In genomic region chr5:6221141-6221626, GRCh38 we compare ENCODE assay signal across 28 cellular contexts.
"Had no signal": no experiment of that assay in that cellular context is flagged by ENCODE, and none has a peak within 500 bp of the region (broad histone marks: within the 10 kb centered on the region; RNA-seq: fewer than 3 reads in every experiment).

No MANE protein-coding gene starts in this region.

- H3K4me3 Mint-ChIP-seq: activated CD4-positive, alpha-beta memory T cell treated with anti-CD3 and anti-CD28 coated beads for 36 hours; activated CD4-positive, alpha-beta T cell treated with anti-CD3 and anti-CD28 coated beads for 36 hours; activated CD4-positive, alpha-beta T cell treated with anti-CD3 and anti-CD28 coated beads, Interleukin-2, amount 10 ng/mL, durations not matched to agents 24 days and 14 days; activated CD8-positive, alpha-beta memory T cell treated with anti-CD3 and anti-CD28 coated beads, Interleukin-2, amount 10 ng/mL, durations not matched to agents 7 days and 5 days; activated CD8-positive, alpha-beta T cell treated with anti-CD3 and anti-CD28 coated beads, Interleukin-2, amount 10 ng/mL, durations not matched to agents 7 days and 5 days; activated naive CD4-positive, alpha-beta T cell treated with anti-CD3 and anti-CD28 coated beads, Interleukin-2, amount 10 ng/mL, durations not matched to agents 7 days and 5 days; activated naive CD8-positive, alpha-beta T cell treated with anti-CD3 and anti-CD28 coated beads, Interleukin-2, amount 10 ng/mL, durations not matched to agents 7 days and 5 days; brain; central memory CD8-positive, alpha-beta T cell; dendritic cell treated with granulocyte-macrophage colony-stimulating factor and Interleukin-4, amounts not matched to agents 40 ng/mL and 50 ng/mL, for 4 days; endodermal cell had no signal

- H3K36me3 ChIP-seq: ascending aorta, breast epithelium, gastroesophageal sphincter, heart right ventricle had no signal

- H3K9me3 Mint-ChIP-seq: activated CD4-positive, alpha-beta memory T cell treated with anti-CD3 and anti-CD28 coated beads for 36 hours; activated CD4-positive, alpha-beta T cell treated with anti-CD3 and anti-CD28 coated beads, Interleukin-2, amount 10 ng/mL, durations not matched to agents 24 days and 14 days; activated naive CD4-positive, alpha-beta T cell treated with anti-CD3 and anti-CD28 coated beads, Interleukin-2, amount 10 ng/mL, durations not matched to agents 7 days and 5 days; activated naive CD4-positive, alpha-beta T cell treated with anti-CD3 and anti-CD28 coated beads, Interleukin-2, amount 50 U/mL, for 72 hours; activated naive CD8-positive, alpha-beta T cell treated with anti-CD3 and anti-CD28 coated beads, Interleukin-2, amount 10 ng/mL, durations not matched to agents 7 days and 5 days had no signal

- H3K27ac ChIP-seq: ascending aorta, breast epithelium, coronary artery, dorsolateral prefrontal cortex, gastroesophageal sphincter, heart right ventricle had no signal

- H3K27ac Mint-ChIP-seq: activated CD4-positive, alpha-beta memory T cell treated with anti-CD3 and anti-CD28 coated beads for 36 hours; activated CD4-positive, alpha-beta T cell treated with anti-CD3 and anti-CD28 coated beads for 36 hours; activated CD4-positive, alpha-beta T cell treated with anti-CD3 and anti-CD28 coated beads, Interleukin-2, amount 10 ng/mL, durations not matched to agents 24 days and 14 days; activated CD8-positive, alpha-beta memory T cell treated with anti-CD3 and anti-CD28 coated beads, Interleukin-2, amount 10 ng/mL, durations not matched to agents 7 days and 5 days; activated CD8-positive, alpha-beta T cell treated with anti-CD3 and anti-CD28 coated beads, Interleukin-2, amount 10 ng/mL, durations not matched to agents 7 days and 5 days; activated naive CD4-positive, alpha-beta T cell treated with anti-CD3 and anti-CD28 coated beads, Interleukin-2, amount 10 ng/mL, durations not matched to agents 7 days and 5 days; activated naive CD4-positive, alpha-beta T cell treated with anti-CD3 and anti-CD28 coated beads, Interleukin-2, amount 50 U/mL, for 72 hours; activated naive CD8-positive, alpha-beta T cell treated with anti-CD3 and anti-CD28 coated beads, Interleukin-2, amount 10 ng/mL, durations not matched to agents 7 days and 5 days; brain; dendritic cell treated with granulocyte-macrophage colony-stimulating factor and Interleukin-4, amounts not matched to agents 40 ng/mL and 50 ng/mL, for 4 days had no signal

- ATAC-seq: activated CD4-positive, alpha-beta T cell treated with anti-CD3 and anti-CD28 coated beads for 36 hours; activated CD8-positive, alpha-beta memory T cell treated with anti-CD3 and anti-CD28 coated beads, Interleukin-2, amount 10 ng/mL, durations not matched to agents 7 days and 5 days; activated CD8-positive, alpha-beta T cell treated with anti-CD3 and anti-CD28 coated beads, Interleukin-2, amount 10 ng/mL, durations not matched to agents 7 days and 5 days; gastroesophageal sphincter; heart right ventricle had no signal

- H3K4me1 ChIP-seq: ascending aorta, breast epithelium, gastroesophageal sphincter, heart right ventricle had no signal

- H3K27me3 Mint-ChIP-seq: activated CD4-positive, alpha-beta T cell treated with anti-CD3 and anti-CD28 coated beads, Interleukin-2, amount 10 ng/mL, durations not matched to agents 24 days and 14 days; activated CD8-positive, alpha-beta memory T cell treated with anti-CD3 and anti-CD28 coated beads, Interleukin-2, amount 10 ng/mL, durations not matched to agents 7 days and 5 days; activated naive CD4-positive, alpha-beta T cell treated with anti-CD3 and anti-CD28 coated beads, Interleukin-2, amount 10 ng/mL, durations not matched to agents 7 days and 5 days; activated naive CD8-positive, alpha-beta T cell treated with anti-CD3 and anti-CD28 coated beads, Interleukin-2, amount 10 ng/mL, durations not matched to agents 7 days and 5 days; brain; dendritic cell treated with granulocyte-macrophage colony-stimulating factor and Interleukin-4, amounts not matched to agents 40 ng/mL and 50 ng/mL, for 4 days had no signal

- H3K9me3 ChIP-seq: ascending aorta, breast epithelium, gastroesophageal sphincter had no signal

- H3K27me3 ChIP-seq: ascending aorta, breast epithelium, dorsolateral prefrontal cortex, gastroesophageal sphincter had no signal

- H3K4me1 Mint-ChIP-seq: activated CD4-positive, alpha-beta T cell treated with anti-CD3 and anti-CD28 coated beads for 36 hours; activated CD4-positive, alpha-beta T cell treated with anti-CD3 and anti-CD28 coated beads, Interleukin-2, amount 10 ng/mL, durations not matched to agents 24 days and 14 days; activated CD8-positive, alpha-beta memory T cell treated with anti-CD3 and anti-CD28 coated beads, Interleukin-2, amount 10 ng/mL, durations not matched to agents 7 days and 5 days; activated naive CD4-positive, alpha-beta T cell treated with anti-CD3 and anti-CD28 coated beads, Interleukin-2, amount 10 ng/mL, durations not matched to agents 7 days and 5 days; activated naive CD8-positive, alpha-beta T cell treated with anti-CD3 and anti-CD28 coated beads, Interleukin-2, amount 10 ng/mL, durations not matched to agents 7 days and 5 days; central memory CD8-positive, alpha-beta T cell had no signal

- H3K4me3 ChIP-seq: ascending aorta, breast epithelium, coronary artery, dorsolateral prefrontal cortex, gastroesophageal sphincter, heart right ventricle had no signal

- H3K36me3 Mint-ChIP-seq: activated CD4-positive, alpha-beta memory T cell treated with anti-CD3 and anti-CD28 coated beads for 36 hours; activated CD8-positive, alpha-beta memory T cell treated with anti-CD3 and anti-CD28 coated beads, Interleukin-2, amount 10 ng/mL, durations not matched to agents 7 days and 5 days; activated naive CD4-positive, alpha-beta T cell treated with anti-CD3 and anti-CD28 coated beads, Interleukin-2, amount 10 ng/mL, durations not matched to agents 7 days and 5 days; activated naive CD4-positive, alpha-beta T cell treated with anti-CD3 and anti-CD28 coated beads, Interleukin-2, amount 50 U/mL, for 72 hours; activated naive CD8-positive, alpha-beta T cell treated with anti-CD3 and anti-CD28 coated beads, Interleukin-2, amount 10 ng/mL, durations not matched to agents 7 days and 5 days; brain had no signal

- DNase-seq: activated CD4-positive, alpha-beta memory T cell treated with anti-CD3 and anti-CD28 coated beads for 36 hours; activated CD4-positive, alpha-beta T cell treated with anti-CD3 and anti-CD28 coated beads for 36 hours; activated CD4-positive, alpha-beta T cell treated with anti-CD3 and anti-CD28 coated beads, Interleukin-2, amount 10 ng/mL, durations not matched to agents 24 days and 14 days; activated CD4-positive, CD25-positive, alpha-beta regulatory T cell; activated CD4-positive, CD25-positive, alpha-beta regulatory T cell treated with anti-CD3 and anti-CD28 coated beads, Interleukin-2, amount 50 U/mL, for 72 hours; activated CD8-positive, alpha-beta memory T cell treated with anti-CD3 and anti-CD28 coated beads, Interleukin-2, amount 10 ng/mL, durations not matched to agents 7 days and 5 days; activated CD8-positive, alpha-beta memory T cell treated with anti-CD3 and anti-CD28 coated beads, Interleukin-2, amount 50 U/mL, for 4 hours; activated CD8-positive, alpha-beta T cell treated with anti-CD3 and anti-CD28 coated beads, Interleukin-2, amount 10 ng/mL, durations not matched to agents 7 days and 5 days; activated gamma-delta T cell; activated naive CD4-positive, alpha-beta T cell; activated naive CD4-positive, alpha-beta T cell treated with anti-CD3 and anti-CD28 coated beads, Interleukin-2, amount 10 ng/mL, durations not matched to agents 7 days and 5 days; activated naive CD8-positive, alpha-beta T cell treated with anti-CD3 and anti-CD28 coated beads, Interleukin-2, amount 10 ng/mL, durations not matched to agents 7 days and 5 days; activated T-cell treated with anti-CD3 and anti-CD28 coated beads, Interleukin-2, amount 50 U/mL, for 1 hour; activated T-cell treated with anti-CD3 and anti-CD28 coated beads, Interleukin-2, amount 50 U/mL, for 48 hours; dorsolateral prefrontal cortex; effector memory CD4-positive, alpha-beta T cell; foreskin melanocyte; heart right ventricle; T-helper 2 cell had no signal
